Comparison of ENCODE assay signal across 27 cellular contexts in the genomic region with DNA sequence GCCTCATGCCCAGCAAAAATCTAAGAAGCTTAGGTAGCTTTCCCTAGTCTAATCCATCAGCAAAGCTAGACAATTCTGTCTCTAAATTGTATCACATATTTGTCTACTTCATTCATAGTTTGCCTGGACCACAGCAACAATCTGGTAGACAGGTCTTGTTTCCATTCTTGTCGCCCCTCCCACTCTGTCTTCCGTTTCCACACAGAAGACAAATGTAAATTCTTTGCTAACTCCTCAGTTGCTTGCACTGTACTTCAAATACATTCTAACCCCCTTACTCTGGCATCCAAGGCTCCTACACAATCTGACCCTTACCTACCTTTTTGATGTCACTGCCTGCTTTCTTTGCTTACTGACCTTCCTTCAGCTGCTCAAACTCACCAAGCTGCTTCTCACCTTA. TPM values are rescaled to one million over a fixed set of nuclear protein-coding genes. Genes with fewer than 3 reads are reported as not detected.
DNase-seq lines count a peak whose midpoint lies in the region; ATAC-seq and TF ChIP-seq lines count a peak whose summit lies in the region.
"Had no signal": no experiment of that assay in that cellular context is flagged by ENCODE, and none has a peak within 500 bp of the region (broad histone marks: within the 10 kb centered on the region; RNA-seq: fewer than 3 reads in every experiment).

No MANE protein-coding gene starts in this region.

- H2AK5ac ChIP-seq in IMR-90 (ENCODE audit: low read depth, low read length) (peak overlapping the region; percentile 68; the same call in 1 of the 2 replicates), trophoblast cell (ENCODE audit: low read length) (no peak overlapping the region)

- H2BK15ac ChIP-seq in IMR-90 (ENCODE audit: low read depth, low read length) = peak overlapping the region; percentile 26; the same call in 1 of the 3 replicates

- H3K4me3 ChIP-seq in AG10803 (ENCODE audit: low read length) (no peak overlapping the region), IMR-90 (ENCODE audit: insufficient read depth, low read depth, low read length) (no peak overlapping the region), trophoblast cell (ENCODE audit: low read depth, low read length) (no peak overlapping the region), upper lobe of left lung (no peak overlapping the region)
- H3K4me3 ChIP-seq: breast epithelium, right lobe of liver, uterus had no signal

- H3K18ac ChIP-seq in IMR-90 (ENCODE audit: low read depth, low read length) = peak overlapping the region; percentile 61; the same call in 1 of the 2 replicates
- H3K18ac ChIP-seq in trophoblast cell (ENCODE audit: low read length) = no peak overlapping the region

- H3K9me3 ChIP-seq in IMR-90 (ENCODE audit: control insufficient read depth, insufficient read depth, low read length) = no peaks in the 10 kb centered on the region
- H3K9me3 ChIP-seq in trophoblast cell (ENCODE audit: insufficient read depth, low read depth, low read length) = no peaks in the 10 kb centered on the region
- no peaks in the 10 kb centered on the region for H3K9me3 ChIP-seq in upper lobe of left lung
- H3K9me3 ChIP-seq: breast epithelium, right lobe of liver, uterus had no signal

- TF ChIP-seq RAD21 in IMR-90 (IDR thresholded peaks at IDR 0.05; ENCODE audit: low read length) = no peak

- H3K4me1 ChIP-seq in IMR-90 (ENCODE audit: control insufficient read depth, insufficient read depth, low read length) = peaks cover 24% of the 10 kb centered on the region
- H3K4me1 ChIP-seq in trophoblast cell (ENCODE audit: control insufficient read depth in 1 of 2, insufficient read depth in 2 of 2, low read length in 2 of 2) = peaks cover 12 to 15% of the 10 kb centered on the region in 2 experiments
- no peaks in the 10 kb centered on the region for H3K4me1 ChIP-seq in upper lobe of left lung
- H3K4me1 ChIP-seq: breast epithelium, right lobe of liver, uterus had no signal

- no peak overlapping the region for H3K4me3 Mint-ChIP-seq in chondrocyte (ENCODE audit: unreplicated experiment)
- H3K4me3 Mint-ChIP-seq in MCF 10A (ENCODE audit: unreplicated experiment) = no peak overlapping the region
- H3K4me3 Mint-ChIP-seq: CD8-positive, alpha-beta memory T cell; effector memory CD8-positive, alpha-beta T cell; stimulated activated naive B cell treated with anti-CD40 and anti-IgM and Interleukin-4, amounts not matched to agents 10 μg/mL and 1 μg/mL and 100 μg/mL, for 72 hours had no signal

- 29% methylated on average over 2 of the region's 2 CpGs; no CpG with 5 or more reads in 1 of the 2 experiments for WGBS in IMR-90 (ENCODE audit: extremely low coverage in 2 of 2, insufficient read length in 1 of 2), 2 experiments
- WGBS in trophoblast cell (ENCODE audit: extremely low coverage, insufficient coverage, insufficient read length) = no CpG with 5 or more reads among the region's 2 CpGs
- WGBS in upper lobe of left lung, 2 donors = 64 to 78% methylated on average over 2 of the region's 2 CpGs

- H3K56ac ChIP-seq in IMR-90 (ENCODE audit: extremely low read depth, insufficient read depth, low read length) = no peak overlapping the region

- H4K20me1 ChIP-seq in IMR-90 (ENCODE audit: insufficient read depth, low read length) = peaks cover 4% of the 10 kb centered on the region

- no peak for TF ChIP-seq EP300 in upper lobe of left lung (IDR thresholded peaks at IDR 0.05)

- H3K23ac ChIP-seq in IMR-90 (ENCODE audit: low read depth, low read length) = no peak overlapping the region
- no peak overlapping the region for H3K23ac ChIP-seq in trophoblast cell (ENCODE audit: low read length)

- peak overlapping the region; percentile 38; the same call in 1 of the 2 replicates for H3K4me2 ChIP-seq in IMR-90 (ENCODE audit: low read depth, low read length)
- H3K4me2 ChIP-seq in trophoblast cell (ENCODE audit: low read length) = no peak overlapping the region

- peak overlapping the region in 1 of 2 experiments; percentile 15; a peak in 1 of 4 replicates for H4K8ac ChIP-seq in IMR-90 (ENCODE audit: low read depth in 2 of 2, low read length in 2 of 2)
- H4K8ac ChIP-seq in trophoblast cell (ENCODE audit: low read depth, low read length) = no peak overlapping the region

- H3K79me1 ChIP-seq in IMR-90 (ENCODE audit: low read depth in 1 of 2, low read length in 2 of 2) = peaks cover 14 to 46% of the 10 kb centered on the region in 2 experiments
- H3K79me1 ChIP-seq in trophoblast cell (ENCODE audit: low read length) = no peaks in the 10 kb centered on the region

- H3K36me3 ChIP-seq in IMR-90 (ENCODE audit: control insufficient read depth, insufficient read depth, low read length) (peaks cover 4% of the 10 kb centered on the region; the same call in 1 of the 2 replicates), trophoblast cell (ENCODE audit: control insufficient read depth in 1 of 2, insufficient read depth in 2 of 2, low read length in 2 of 2) (peaks cover 2 to 10% of the 10 kb centered on the region in 2 experiments), upper lobe of left lung (peaks cover 4 to 40% (median 16%) of the 10 kb centered on the region in 4 donors)
- H3K36me3 ChIP-seq: uterus had no signal

- H2AFZ ChIP-seq in IMR-90 (replicated peaks; ENCODE audit: low read length, poor library complexity) (no peak overlapping the region), trophoblast cell (ENCODE audit: insufficient read depth, low read length, poor library complexity) (no peak overlapping the region)

- no peak for TF ChIP-seq CTCF in AG10803 (conservative IDR thresholded peaks at IDR 0.05; ENCODE audit: low read length)
- TF ChIP-seq CTCF in IMR-90 (conservative IDR thresholded peaks at IDR 0.05; ENCODE audit: low read depth, low read length) = no peak
- no peak for TF ChIP-seq CTCF in chondrocyte (IDR thresholded peaks at IDR 0.05)
- TF ChIP-seq CTCF in upper lobe of left lung (IDR thresholded peaks at IDR 0.05) = no peak
- TF ChIP-seq CTCF in MCF 10A (IDR thresholded peaks at IDR 0.05; ENCODE audit: unreplicated experiment) = no peak

- BruUV-seq in IMR-90 (replicated peaks; lab: Mats Ljungman, UMichigan) = no TSS peak
- no TSS peak for BruUV-seq in MCF 10A (replicated peaks; lab: Mats Ljungman, UMichigan)

- no peaks in the 10 kb centered on the region for H3K79me2 ChIP-seq in trophoblast cell (ENCODE audit: control insufficient read depth, insufficient read depth, low read length, poor library complexity)

- H3K27me3 ChIP-seq in IMR-90 (ENCODE audit: control insufficient read depth, insufficient read depth, low read length) (no peaks in the 10 kb centered on the region), trophoblast cell (ENCODE audit: insufficient read depth, low read length) (no peaks in the 10 kb centered on the region), upper lobe of left lung (no peaks in the 10 kb centered on the region)
- H3K27me3 ChIP-seq: breast epithelium, right lobe of liver, uterus had no signal

- TF ChIP-seq POLR2A in IMR-90 (IDR thresholded peaks at IDR 0.05; ENCODE audit: low read depth, low read length) (no peak), upper lobe of left lung (IDR thresholded peaks at IDR 0.05) (no peak)

- POLR2A ChIA-PET in IMR-90 (lab: Charles Lee; ENCODE audit: unreplicated experiment) = no interaction called here
- POLR2A ChIA-PET in MCF 10A (lab: Yijun Ruan, JAX) = interaction anchor here (0.7 kb wide), 1 partner anchor 302 kb away, joined by 3 read pairs; the partner anchor contains the start of gene MAP4K3

- no peak overlapping the region for H2BK12ac ChIP-seq in trophoblast cell (ENCODE audit: low read length)

- H3K4ac ChIP-seq in IMR-90 (ENCODE audit: low read depth, low read length) (peak overlapping the region; percentile 31; the same call in 1 of the 2 replicates), trophoblast cell (ENCODE audit: low read depth, low read length) (no peak overlapping the region)

- H4K91ac ChIP-seq in IMR-90 (ENCODE audit: insufficient read depth, low read depth, low read length) (peak overlapping the region; percentile 33; the same call in 1 of the 2 replicates), trophoblast cell (ENCODE audit: low read depth, low read length) (no peak overlapping the region)

- ATAC-seq in IMR-90 (ENCODE audit: low read depth) = peak; percentile 4; the same call in 1 of the 2 replicates
- no peak for ATAC-seq in upper lobe of left lung (ENCODE audit: low FRiP score in 2 of 2)
- ATAC-seq: effector memory CD8-positive, alpha-beta T cell; left cardiac atrium; right lobe of liver; stimulated activated naive B cell treated with anti-CD40 and anti-IgM and Interleukin-4, amounts not matched to agents 10 μg/mL and 1 μg/mL and 100 μg/mL, for 72 hours had no signal

- H3K36me3 Mint-ChIP-seq in chondrocyte (ENCODE audit: low read depth) (peaks cover 15% of the 10 kb centered on the region), MCF 10A (ENCODE audit: insufficient read depth, unreplicated experiment) (peaks cover 75% of the 10 kb centered on the region)

- no peaks in the 10 kb centered on the region for H3K27me3 Mint-ChIP-seq in chondrocyte (ENCODE audit: low read depth)
- H3K27me3 Mint-ChIP-seq in MCF 10A (ENCODE audit: insufficient read depth, unreplicated experiment) = no peaks in the 10 kb centered on the region
- H3K27me3 Mint-ChIP-seq: effector memory CD8-positive, alpha-beta T cell; stimulated activated naive B cell treated with anti-CD40 and anti-IgM and Interleukin-4, amounts not matched to agents 10 μg/mL and 1 μg/mL and 100 μg/mL, for 72 hours had no signal

- peak overlapping the region; percentile 48 for H2BK5ac ChIP-seq in IMR-90 (ENCODE audit: low read depth, low read length, poor library complexity, severe bottlenecking)
- H2BK5ac ChIP-seq in trophoblast cell (ENCODE audit: low read depth, low read length, poor library complexity) = no peak overlapping the region

- peaks cover 68% of the 10 kb centered on the region for H3K4me1 Mint-ChIP-seq in chondrocyte (ENCODE audit: low read depth)
- peaks cover 27% of the 10 kb centered on the region for H3K4me1 Mint-ChIP-seq in MCF 10A (ENCODE audit: insufficient read depth, unreplicated experiment)

- no peak overlapping the region for H3K9ac ChIP-seq in IMR-90 (ENCODE audit: low read depth, low read length)
- H3K9ac ChIP-seq in trophoblast cell (ENCODE audit: low read length) = no peak overlapping the region

- CTCF ChIA-PET in IMR-90 (lab: Yijun Ruan, JAX) (interaction anchor here (1.3 kb wide), 1 partner anchor 10 kb away, joined by 3 read pairs; no protein-coding TSS in a partner anchor), MCF 10A (lab: Yijun Ruan, JAX) (interaction anchor here (1.0 to 1.7 kb wide), 3 partner anchors 9 to 358 kb away, joined by 3 to 6 read pairs (median 5); no protein-coding TSS in a partner anchor)

- no peak overlapping the region for H2AK9ac ChIP-seq in IMR-90 (replicated peaks; ENCODE audit: low read depth, low read length, poor library complexity)

- H4K12ac ChIP-seq in trophoblast cell (ENCODE audit: low read depth, low read length) = no peak overlapping the region

- DNase-seq in AG10803 (ENCODE audit: low read depth) (peak; percentile 53), IMR-90 (peak; percentile 64), chondrocyte (ENCODE audit: low spot score) (no peak), trophoblast cell (peak; percentile 43 to 68), upper lobe of left lung (no peak), germinal center (ENCODE audit: low spot score) (no peak), NCI-H1048 (lab: John Stamatoyannopoulos, UW) (no peak), MCF 10A (ENCODE audit: unreplicated experiment) (no peak)
- DNase-seq: activated CD4-positive, alpha-beta T cell treated with anti-CD3 and anti-CD28 coated beads for 48 hours; activated CD8-positive, alpha-beta memory T cell treated with anti-CD3 and anti-CD28 coated beads for 24 hours; activated gamma-delta T cell treated with Interleukin-2 at 50 U/mL for 16 hours; activated T-cell treated with anti-CD3 and anti-CD28 coated beads, Interleukin-2, amount 50 U/mL, for 1 hour; AML-193; CD8-positive, alpha-beta memory T cell; cortex of kidney; effector memory CD8-positive, alpha-beta T cell; foreskin fibroblast; left cardiac atrium; mammary epithelial cell; NCI-H2081 treated with DMSO at 0.1 percent for 48 hours; NCI-H345; NCI-H774; right lobe of liver; stimulated activated CD4-positive, alpha-beta T cell treated with anti-CD3 and anti-CD28 coated beads, Interleukin-4, amount 100 ng/mL, for 24 hours; stimulated activated naive B cell treated with anti-CD40 and anti-IgM and Interleukin-4, amounts not matched to agents 10 μg/mL and 1 μg/mL and 100 μg/mL, for 72 hours; uterus had no signal

- in situ Hi-C loops in IMR-90 (cut with MboI; ENCODE audit: low sequenced_read_pairs) = no loop called here

- no peak overlapping the region for H4K5ac ChIP-seq in IMR-90 (ENCODE audit: low read depth, low read length)

- H3K9me3 Mint-ChIP-seq in chondrocyte (ENCODE audit: low read depth) (peaks cover 4% of the 10 kb centered on the region), MCF 10A (ENCODE audit: unreplicated experiment) (no peaks in the 10 kb centered on the region)
- H3K9me3 Mint-ChIP-seq: CD8-positive, alpha-beta memory T cell; effector memory CD8-positive, alpha-beta T cell; stimulated activated naive B cell treated with anti-CD40 and anti-IgM and Interleukin-4, amounts not matched to agents 10 μg/mL and 1 μg/mL and 100 μg/mL, for 72 hours had no signal

- intact Hi-C loops in IMR-90 (cut with micrococcal nuclease) (no loop called here), MCF 10A (cut with micrococcal nuclease) (no loop called here)

- H2BK120ac ChIP-seq in IMR-90 (ENCODE audit: low read depth, low read length) = peak overlapping the region; percentile 21
- H2BK120ac ChIP-seq in trophoblast cell (ENCODE audit: insufficient read depth, low read length, poor library complexity) = no peak overlapping the region

- peak overlapping the region; percentile 30; the same call in 1 of the 2 replicates for H2BK20ac ChIP-seq in IMR-90 (ENCODE audit: low read depth, low read length)

- H3K14ac ChIP-seq in IMR-90 (replicated peaks; ENCODE audit: low read depth, low read length) = peak overlapping the region; percentile 23; the same call in 1 of the 2 replicates
- no peak overlapping the region for H3K14ac ChIP-seq in trophoblast cell (ENCODE audit: low read length)

- dilution Hi-C loops in IMR-90 (cut with HindIII; ENCODE audit: low sequenced_read_pairs, unreplicated experiment) = no loop called here

- H3K9me1 ChIP-seq in IMR-90 (ENCODE audit: insufficient read depth, low read length) = peaks cover 17% of the 10 kb centered on the region

- H3K27ac Mint-ChIP-seq in chondrocyte (ENCODE audit: unreplicated experiment) = peak overlapping the region; percentile 66
- no peak overlapping the region for H3K27ac Mint-ChIP-seq in MCF 10A (ENCODE audit: low read depth, unreplicated experiment)
- H3K27ac Mint-ChIP-seq: effector memory CD8-positive, alpha-beta T cell; stimulated activated naive B cell treated with anti-CD40 and anti-IgM and Interleukin-4, amounts not matched to agents 10 μg/mL and 1 μg/mL and 100 μg/mL, for 72 hours had no signal

- H3K27ac ChIP-seq in IMR-90 (ENCODE audit: insufficient read depth, low read length) (no peak overlapping the region), trophoblast cell (ENCODE audit: low read depth, low read length) (peak overlapping the region; percentile 28), upper lobe of left lung (no peak overlapping the region)
- H3K27ac ChIP-seq: breast epithelium, right lobe of liver, uterus had no signal

RNA-seq across cellular contexts. Expression of gene THUMPD2, which starts 40.1 kb away (rescaled TPM):
- 4.8 and 5.6 TPM in 2 replicates for total RNA-seq in IMR-90 (2012; rRNA removed)
- 5.2 and 7.0 TPM in 2 replicates for polyA plus RNA-seq in IMR-90 (2012; rRNA removed)
- polyA plus RNA-seq in IMR-90 (2012; cell fraction: cytosol; rRNA removed) = 1.1 and 1.5 TPM in 2 replicates
- 2.9 and 22.6 TPM in 2 replicates for polyA plus RNA-seq in IMR-90 (2012; cell fraction: nucleus; rRNA removed; ENCODE audit: low replicate concordance)
- total RNA-seq in chondrocyte = 7.7 to 13.1 TPM (median 8.2 TPM) in 3 replicates
- polyA plus RNA-seq in trophoblast cell (2013) = 4.4 and 4.9 TPM in 2 replicates
- total RNA-seq in upper lobe of left lung = 10 to 100 TPM in 4 of 6 donors, 1 to 10 TPM in 2; 6.7 to 43.0 (median 10.9) TPM
- 11.4 and 17.2 TPM in 2 replicates for total RNA-seq in MCF 10A (2022)

Comparison
In these comparisons a context has a peak if more than half of its experiments do, and no peak if none do; other contexts are left out.
1. DNase-seq: peak in AG10803 (single experiment), IMR-90 (single experiment) and trophoblast cell (2 of 2); none in chondrocyte (single experiment), upper lobe of left lung (0 of 2), germinal center (single experiment), NCI-H1048 (single experiment) and MCF 10A (single experiment).